In genomic region chr1:93700532-93701469, GRCh38 we compare ENCODE assay signal across 13 cellular contexts. TPM values are rescaled to one million over a fixed set of nuclear protein-coding genes. Genes with fewer than 3 reads are reported as not detected.
DNase-seq lines count a peak whose midpoint lies in the region; ATAC-seq and TF ChIP-seq lines count a peak whose summit lies in the region.
"Had no signal": no experiment of that assay in that cellular context is flagged by ENCODE, and none has a peak within 500 bp of the region (broad histone marks: within the 10 kb centered on the region; RNA-seq: fewer than 3 reads in every experiment).

No MANE protein-coding gene starts in this region.

- H3K27ac Mint-ChIP-seq in chondrocyte (ENCODE audit: unreplicated experiment) (peak overlapping the region; percentile 83), neural progenitor cell (peak overlapping the region; percentile 39)
- no peak overlapping the region for H3K27ac Mint-ChIP-seq in activated CD8-positive, alpha-beta T cell treated with anti-CD3 and anti-CD28 coated beads, Interleukin-2, amount 10 ng/mL, durations not matched to agents 7 days and 5 days
- H3K27ac Mint-ChIP-seq: activated CD4-positive, alpha-beta memory T cell treated with anti-CD3 and anti-CD28 coated beads for 36 hours; activated naive CD8-positive, alpha-beta T cell treated with anti-CD3 and anti-CD28 coated beads, Interleukin-2, amount 50 U/mL, for 24 hours had no signal

- H3F3A ChIP-seq in neural progenitor cell (ENCODE audit: low read depth) = no peaks in the 10 kb centered on the region

- no peaks in the 10 kb centered on the region for H3K79me2 ChIP-seq in neural progenitor cell (ENCODE audit: low read depth)

- H3K4me3 ChIP-seq in BLaER1 (no peak overlapping the region), neural progenitor cell (no peak overlapping the region)
- H3K4me3 ChIP-seq: lower lobe of right lung had no signal

- no peaks in the 10 kb centered on the region for H3K36me3 ChIP-seq in BLaER1
- H3K36me3 ChIP-seq in neural progenitor cell = no peaks in the 10 kb centered on the region
- H3K36me3 ChIP-seq: lower lobe of right lung had no signal

- H3K4me3 Mint-ChIP-seq in chondrocyte (ENCODE audit: unreplicated experiment) (no peak overlapping the region), neural progenitor cell (no peak overlapping the region)
- H3K4me3 Mint-ChIP-seq in activated CD8-positive, alpha-beta T cell treated with anti-CD3 and anti-CD28 coated beads, Interleukin-2, amount 10 ng/mL, durations not matched to agents 7 days and 5 days = no peak overlapping the region
- H3K4me3 Mint-ChIP-seq: activated CD4-positive, alpha-beta memory T cell treated with anti-CD3 and anti-CD28 coated beads for 36 hours; activated naive CD8-positive, alpha-beta T cell treated with anti-CD3 and anti-CD28 coated beads, Interleukin-2, amount 50 U/mL, for 24 hours; natural killer cell treated with Interleukin-12 subunit alpha and Interleukin-12 subunit beta and Interleukin-15 and Interleukin-18, amount 100 ng/mL, for 72 hours had no signal

- H3K36me3 Mint-ChIP-seq in chondrocyte (ENCODE audit: low read depth) (no peaks in the 10 kb centered on the region), neural progenitor cell (no peaks in the 10 kb centered on the region)
- H3K36me3 Mint-ChIP-seq in activated CD8-positive, alpha-beta T cell treated with anti-CD3 and anti-CD28 coated beads, Interleukin-2, amount 10 ng/mL, durations not matched to agents 7 days and 5 days (ENCODE audit: low read depth) = no peaks in the 10 kb centered on the region
- H3K36me3 Mint-ChIP-seq: activated CD4-positive, alpha-beta memory T cell treated with anti-CD3 and anti-CD28 coated beads for 36 hours; natural killer cell treated with Interleukin-12 subunit alpha and Interleukin-12 subunit beta and Interleukin-15 and Interleukin-18, amount 100 ng/mL, for 72 hours had no signal

- H3K27me3 ChIP-seq in BLaER1 (no peaks in the 10 kb centered on the region), neural progenitor cell (no peaks in the 10 kb centered on the region)

- H3K27ac ChIP-seq in BLaER1 = peak overlapping the region; percentile 88
- no peak overlapping the region for H3K27ac ChIP-seq in neural progenitor cell
- H3K27ac ChIP-seq: lower lobe of right lung had no signal

- H3K9me3 Mint-ChIP-seq in chondrocyte (ENCODE audit: low read depth) (no peaks in the 10 kb centered on the region), neural progenitor cell (no peaks in the 10 kb centered on the region)
- H3K9me3 Mint-ChIP-seq in activated CD8-positive, alpha-beta T cell treated with anti-CD3 and anti-CD28 coated beads, Interleukin-2, amount 10 ng/mL, durations not matched to agents 7 days and 5 days (ENCODE audit: insufficient read depth) = no peaks in the 10 kb centered on the region
- H3K9me3 Mint-ChIP-seq: activated CD4-positive, alpha-beta memory T cell treated with anti-CD3 and anti-CD28 coated beads for 36 hours; activated naive CD8-positive, alpha-beta T cell treated with anti-CD3 and anti-CD28 coated beads, Interleukin-2, amount 50 U/mL, for 24 hours; natural killer cell treated with Interleukin-12 subunit alpha and Interleukin-12 subunit beta and Interleukin-15 and Interleukin-18, amount 100 ng/mL, for 72 hours had no signal

- no peak overlapping the region for H2AFZ ChIP-seq in neural progenitor cell (replicated peaks)

- peaks cover 29% of the 10 kb centered on the region for H3K4me1 Mint-ChIP-seq in chondrocyte (ENCODE audit: low read depth)
- peaks cover 25% of the 10 kb centered on the region for H3K4me1 Mint-ChIP-seq in neural progenitor cell
- H3K4me1 Mint-ChIP-seq in activated CD8-positive, alpha-beta T cell treated with anti-CD3 and anti-CD28 coated beads, Interleukin-2, amount 10 ng/mL, durations not matched to agents 7 days and 5 days (ENCODE audit: low read depth) = peaks cover 4% of the 10 kb centered on the region

- POLR2A ChIA-PET in activated CD8-positive, alpha-beta T cell treated with anti-CD3 and anti-CD28 coated beads, Interleukin-2, amount 10 ng/mL, durations not matched to agents 7 days and 5 days (lab: Charles Lee) = no interaction called here

- DNase-seq in NCI-H69 (lab: John Stamatoyannopoulos, UW) (peak; percentile 82), chondrocyte (ENCODE audit: low spot score) (no peak), neural progenitor cell (ENCODE audit: low spot score) (no peak), NCI-H510A (lab: John Stamatoyannopoulos, UW) (no peak)
- no peak for DNase-seq in activated CD4-positive, alpha-beta T cell treated with anti-CD3 and anti-CD28 coated beads for 1 hour
- DNase-seq in activated CD8-positive, alpha-beta T cell treated with anti-CD3 and anti-CD28 coated beads, Interleukin-2, amount 10 ng/mL, durations not matched to agents 7 days and 5 days = no peak
- DNase-seq: activated naive CD8-positive, alpha-beta T cell treated with anti-CD3 and anti-CD28 coated beads, Interleukin-2, amount 50 U/mL, for 24 hours; lower lobe of right lung; NCI-H2081 had no signal

- H3K4me1 ChIP-seq in BLaER1 (peaks cover 89% of the 10 kb centered on the region), neural progenitor cell (peaks cover 7% of the 10 kb centered on the region)

- CTCF ChIA-PET in activated CD8-positive, alpha-beta T cell treated with anti-CD3 and anti-CD28 coated beads, Interleukin-2, amount 10 ng/mL, durations not matched to agents 7 days and 5 days (lab: Charles Lee) = no interaction called here

- H3K27me3 Mint-ChIP-seq in chondrocyte (ENCODE audit: low read depth) (no peaks in the 10 kb centered on the region), neural progenitor cell (ENCODE audit: insufficient read depth, low read depth) (peaks cover 9% of the 10 kb centered on the region)
- peaks cover 3% of the 10 kb centered on the region for H3K27me3 Mint-ChIP-seq in activated CD8-positive, alpha-beta T cell treated with anti-CD3 and anti-CD28 coated beads, Interleukin-2, amount 10 ng/mL, durations not matched to agents 7 days and 5 days (ENCODE audit: low read depth)
- H3K27me3 Mint-ChIP-seq: natural killer cell treated with Interleukin-12 subunit alpha and Interleukin-12 subunit beta and Interleukin-15 and Interleukin-18, amount 100 ng/mL, for 72 hours had no signal

- H3K4me2 ChIP-seq in BLaER1 = peak overlapping the region; percentile 69
- no peak overlapping the region for H3K4me2 ChIP-seq in neural progenitor cell

- no peak for ATAC-seq in GM18858 (IDR thresholded peaks at IDR 0.05; ENCODE audit: unreplicated experiment)
- ATAC-seq in activated CD8-positive, alpha-beta T cell treated with anti-CD3 and anti-CD28 coated beads, Interleukin-2, amount 10 ng/mL, durations not matched to agents 7 days and 5 days = no peak
- ATAC-seq: activated naive CD8-positive, alpha-beta T cell treated with anti-CD3 and anti-CD28 coated beads, Interleukin-2, amount 50 U/mL, for 24 hours had no signal

- TF ChIP-seq CTCF in chondrocyte (IDR thresholded peaks at IDR 0.05) (no peak), neural progenitor cell (IDR thresholded peaks at IDR 0.05) (no peak)

- H4K20me1 ChIP-seq in BLaER1 (no peaks in the 10 kb centered on the region), neural progenitor cell (ENCODE audit: low read depth) (no peaks in the 10 kb centered on the region)

- no peaks in the 10 kb centered on the region for H3K9me3 ChIP-seq in BLaER1
- no peaks in the 10 kb centered on the region for H3K9me3 ChIP-seq in neural progenitor cell (ENCODE audit: low read depth)
- H3K9me3 ChIP-seq: lower lobe of right lung had no signal

- peak overlapping the region; percentile 63; the same call in 1 of the 2 replicates for H3K9ac ChIP-seq in BLaER1
- no peak overlapping the region for H3K9ac ChIP-seq in neural progenitor cell

RNA-seq across cellular contexts. Expression of gene BCAR3, which starts 19.2 kb away (rescaled TPM):
- total RNA-seq in chondrocyte (12.1 to 20.6 TPM (median 18.5 TPM) in 3 replicates), neural progenitor cell (ENCODE audit: low replicate concordance) (11.7 and 12.4 TPM in 2 replicates)
- under 1 TPM; 0.44 to 0.79 TPM for total RNA-seq in activated CD8-positive, alpha-beta T cell treated with anti-CD3 and anti-CD28 coated beads, Interleukin-2, amount 10 ng/mL, durations not matched to agents 7 days and 5 days
